ENCODE assay signal across 15 cellular contexts in genomic region chr6:71410164-71410566, GRCh38.
DNase-seq lines count a peak whose midpoint lies in the region; ATAC-seq, FAIRE-seq and TF ChIP-seq lines count a peak whose summit lies in the region.
"Had no signal": no experiment of that assay in that cellular context is flagged by ENCODE, and none has a peak within 500 bp of the region (broad histone marks: within the 10 kb centered on the region; RNA-seq: fewer than 3 reads in every experiment).

No MANE protein-coding gene starts in this region.

- no peaks in the 10 kb centered on the region for H3K27me3 ChIP-seq in pancreas

- H3K27ac ChIP-seq in pancreas: peak overlapping the region in 2 of 4 donors; percentile 15 to 20
- H3K27ac ChIP-seq: prostate gland had no signal

- no peak overlapping the region for H3K4me3 ChIP-seq in pancreas
- H3K4me3 ChIP-seq: prostate gland had no signal

- intact Hi-C loops in activated CD8-positive, alpha-beta T cell treated with anti-CD3 and anti-CD28 coated beads for 36 hours (cut with micrococcal nuclease): no loop called here
- intact Hi-C loops in pancreas (cut with DNase I): no loop called here

- DNase-seq in activated CD8-positive, alpha-beta T cell treated with anti-CD3 and anti-CD28 coated beads for 36 hours: peak; percentile 28
- no peak for DNase-seq in pancreas
- DNase-seq in SKM-1 treated with dmso at 0.1 percent for 144 hours (lab: John Stamatoyannopoulos, UW; ENCODE audit: unreplicated experiment): no peak
- no peak for DNase-seq in cerebellum (ENCODE audit: low spot score)
- DNase-seq in type B pancreatic cell (ENCODE audit: extremely low spot score, unreplicated experiment): no peak
- DNase-seq: aorta; CD4-positive, alpha-beta memory T cell; effector CD8-positive, alpha-beta T cell; NCI-H510A; SHP77 treated with DMSO at 0.1 percent for 48 hours had no signal

- WGBS in pancreas, 2 donors: 48 to 51% methylated on average over 4 of the region's 4 CpGs

- no peaks in the 10 kb centered on the region for H3K36me3 Mint-ChIP-seq in activated CD8-positive, alpha-beta T cell treated with anti-CD3 and anti-CD28 coated beads for 36 hours (ENCODE audit: low read depth)
- H3K36me3 Mint-ChIP-seq in stimulated activated memory B cell treated with anti-CD40 and anti-IgM and Interleukin-4, amounts not matched to agents 10 μg/mL and 1 μg/mL and 100 μg/mL, for 72 hours: no peaks in the 10 kb centered on the region
- peaks cover 36% of the 10 kb centered on the region for H3K36me3 Mint-ChIP-seq in type B pancreatic cell
- H3K36me3 Mint-ChIP-seq: CD4-positive, alpha-beta memory T cell had no signal

- no peaks in the 10 kb centered on the region for H3K9me3 Mint-ChIP-seq in activated CD8-positive, alpha-beta T cell treated with anti-CD3 and anti-CD28 coated beads for 36 hours
- peaks cover 3% of the 10 kb centered on the region for H3K9me3 Mint-ChIP-seq in stimulated activated memory B cell treated with anti-CD40 and anti-IgM and Interleukin-4, amounts not matched to agents 10 μg/mL and 1 μg/mL and 100 μg/mL, for 72 hours
- no peaks in the 10 kb centered on the region for H3K9me3 Mint-ChIP-seq in type B pancreatic cell
- H3K9me3 Mint-ChIP-seq: mesothelial cell of epicardium had no signal

- no peaks in the 10 kb centered on the region for H3K36me3 ChIP-seq in pancreas
- H3K36me3 ChIP-seq: prostate gland had no signal

- CTCF ChIA-PET in activated CD8-positive, alpha-beta T cell treated with anti-CD3 and anti-CD28 coated beads for 36 hours (lab: Charles Lee): interaction anchor here (1.5 kb wide), 1 partner anchor 25 kb away, joined by 6 read pairs; no protein-coding TSS in a partner anchor

- peaks cover 0 to 36% (median 6%) of the 10 kb centered on the region in 3 donors for H3K4me1 ChIP-seq in pancreas
- H3K4me1 ChIP-seq: prostate gland had no signal

- H3K4me1 Mint-ChIP-seq in activated CD8-positive, alpha-beta T cell treated with anti-CD3 and anti-CD28 coated beads for 36 hours (ENCODE audit: low read depth): peaks cover 5% of the 10 kb centered on the region
- peaks cover 6% of the 10 kb centered on the region for H3K4me1 Mint-ChIP-seq in stimulated activated memory B cell treated with anti-CD40 and anti-IgM and Interleukin-4, amounts not matched to agents 10 μg/mL and 1 μg/mL and 100 μg/mL, for 72 hours
- H3K4me1 Mint-ChIP-seq in type B pancreatic cell (ENCODE audit: unreplicated experiment): peaks cover 28% of the 10 kb centered on the region
- H3K4me1 Mint-ChIP-seq: CD4-positive, alpha-beta memory T cell had no signal

- no peak overlapping the region for H3K27ac Mint-ChIP-seq in activated CD8-positive, alpha-beta T cell treated with anti-CD3 and anti-CD28 coated beads for 36 hours
- no peak overlapping the region for H3K27ac Mint-ChIP-seq in stimulated activated memory B cell treated with anti-CD40 and anti-IgM and Interleukin-4, amounts not matched to agents 10 μg/mL and 1 μg/mL and 100 μg/mL, for 72 hours
- no peak overlapping the region for H3K27ac Mint-ChIP-seq in type B pancreatic cell
- H3K27ac Mint-ChIP-seq: CD4-positive, alpha-beta memory T cell; mesothelial cell of epicardium had no signal

- FAIRE-seq in pancreas (lab: Jason Lieb, UNC): no peak

- H3K9me3 ChIP-seq in pancreas: no peaks in the 10 kb centered on the region
- H3K9me3 ChIP-seq: prostate gland had no signal

- H3K27me3 Mint-ChIP-seq in activated CD8-positive, alpha-beta T cell treated with anti-CD3 and anti-CD28 coated beads for 36 hours: peaks cover 14% of the 10 kb centered on the region
- peaks cover 34% of the 10 kb centered on the region for H3K27me3 Mint-ChIP-seq in stimulated activated memory B cell treated with anti-CD40 and anti-IgM and Interleukin-4, amounts not matched to agents 10 μg/mL and 1 μg/mL and 100 μg/mL, for 72 hours
- no peaks in the 10 kb centered on the region for H3K27me3 Mint-ChIP-seq in type B pancreatic cell

- no peak overlapping the region for H3K4me3 Mint-ChIP-seq in activated CD8-positive, alpha-beta T cell treated with anti-CD3 and anti-CD28 coated beads for 36 hours
- H3K4me3 Mint-ChIP-seq in stimulated activated memory B cell treated with anti-CD40 and anti-IgM and Interleukin-4, amounts not matched to agents 10 μg/mL and 1 μg/mL and 100 μg/mL, for 72 hours: no peak overlapping the region
- H3K4me3 Mint-ChIP-seq in type B pancreatic cell: no peak overlapping the region
- H3K4me3 Mint-ChIP-seq: CD4-positive, alpha-beta memory T cell; mesothelial cell of epicardium had no signal

- POLR2A ChIA-PET in activated CD8-positive, alpha-beta T cell treated with anti-CD3 and anti-CD28 coated beads for 36 hours (lab: Charles Lee): no interaction called here

- ATAC-seq in GM18508 (IDR thresholded peaks at IDR 0.05; ENCODE audit: insufficient read depth, unreplicated experiment) (peak; percentile 43), HG02938 (IDR thresholded peaks at IDR 0.05; ENCODE audit: unreplicated experiment) (peak; percentile 69), pancreas (peak in 3 of 4 donors; percentile 29 to 62 (median 37))
- no peak for ATAC-seq in activated CD8-positive, alpha-beta T cell treated with anti-CD3 and anti-CD28 coated beads for 36 hours
- no peak for ATAC-seq in stimulated activated memory B cell treated with anti-CD40 and anti-IgM and Interleukin-4, amounts not matched to agents 10 μg/mL and 1 μg/mL and 100 μg/mL, for 72 hours

- TF ChIP-seq CTCF in activated CD8-positive, alpha-beta T cell treated with anti-CD3 and anti-CD28 coated beads for 36 hours (IDR thresholded peaks at IDR 0.05): no peak
- no peak for TF ChIP-seq CTCF in pancreas (IDR thresholded peaks at IDR 0.05)
- no peak for TF ChIP-seq CTCF in type B pancreatic cell (conservative IDR thresholded peaks at IDR 0.05)

Comparison
In these comparisons a context has a peak if more than half of its experiments do, and no peak if none do; other contexts are left out.
1. ATAC-seq: peak in GM18508 (single experiment), HG02938 (single experiment) and pancreas (3 of 4); none in activated CD8-positive, alpha-beta T cell treated with anti-CD3 and anti-CD28 coated beads for 36 hours (single experiment) and stimulated activated memory B cell treated with anti-CD40 and anti-IgM and Interleukin-4, amounts not matched to agents 10 μg/mL and 1 μg/mL and 100 μg/mL, for 72 hours (single experiment).